ENCODE assay signal across 2 cellular contexts in genomic region chr1:3431266-3431665, GRCh38.
TF ChIP-seq lines count a peak whose summit lies in the region.

No MANE protein-coding gene starts in this region.

TF ChIP-seq in HEK293, 187 proteins besides CTCF, POLR2A, EP300 and RAD21:
- no peak for TF ChIP-seq KLF17 (tag by site-specific recombination; IDR thresholded peaks at IDR 0.05)
- TF ChIP-seq ZNF521 (tag by site-specific recombination; IDR thresholded peaks at IDR 0.05) = no peak
- TF ChIP-seq, protein P1, sequence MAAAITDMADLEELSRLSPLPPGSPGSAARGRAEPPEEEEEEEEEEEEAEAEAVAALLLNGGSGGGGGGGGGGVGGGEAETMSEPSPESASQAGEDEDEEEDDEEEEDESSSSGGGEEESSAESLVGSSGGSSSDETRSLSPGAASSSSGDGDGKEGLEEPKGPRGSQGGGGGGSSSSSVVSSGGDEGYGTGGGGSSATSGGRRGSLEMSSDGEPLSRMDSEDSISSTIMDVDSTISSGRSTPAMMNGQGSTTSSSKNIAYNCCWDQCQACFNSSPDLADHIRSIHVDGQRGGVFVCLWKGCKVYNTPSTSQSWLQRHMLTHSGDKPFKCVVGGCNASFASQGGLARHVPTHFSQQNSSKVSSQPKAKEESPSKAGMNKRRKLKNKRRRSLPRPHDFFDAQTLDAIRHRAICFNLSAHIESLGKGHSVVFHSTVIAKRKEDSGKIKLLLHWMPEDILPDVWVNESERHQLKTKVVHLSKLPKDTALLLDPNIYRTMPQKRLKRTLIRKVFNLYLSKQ (tag by site-specific recombination; IDR thresholded peaks at IDR 0.05; ENCODE audit: borderline replicate concordance) = no peak
- no peak for TF ChIP-seq ZNF747 (tag by site-specific recombination; IDR thresholded peaks at IDR 0.05)
- no peak for TF ChIP-seq PRDM6 (tag by site-specific recombination; IDR thresholded peaks at IDR 0.05)
- no peak for TF ChIP-seq ZNF394 (tag by site-specific recombination; IDR thresholded peaks at IDR 0.05; ENCODE audit: borderline replicate concordance)
- no peak for TF ChIP-seq ZNF280D (tag by site-specific recombination; IDR thresholded peaks at IDR 0.05)
- TF ChIP-seq ZNF404 (tag by site-specific recombination; IDR thresholded peaks at IDR 0.05) = no peak
- TF ChIP-seq ZNF175 (tag by site-specific recombination; IDR thresholded peaks at IDR 0.05) = no peak
- TF ChIP-seq SP7 (tag by site-specific recombination; IDR thresholded peaks at IDR 0.05) = no peak
- no peak for TF ChIP-seq TCF7L2 (IDR thresholded peaks at IDR 0.05; ENCODE audit: borderline replicate concordance, low read depth, low read length)
- no peak for TF ChIP-seq YY2 (tag by site-specific recombination; IDR thresholded peaks at IDR 0.05)
- no peak for TF ChIP-seq ZNF530 (tag by site-specific recombination; IDR thresholded peaks at IDR 0.05; ENCODE audit: low read depth)
- no peak for TF ChIP-seq ZNF660 (tag by site-specific recombination; IDR thresholded peaks at IDR 0.05)
- TF ChIP-seq, protein P2, sequence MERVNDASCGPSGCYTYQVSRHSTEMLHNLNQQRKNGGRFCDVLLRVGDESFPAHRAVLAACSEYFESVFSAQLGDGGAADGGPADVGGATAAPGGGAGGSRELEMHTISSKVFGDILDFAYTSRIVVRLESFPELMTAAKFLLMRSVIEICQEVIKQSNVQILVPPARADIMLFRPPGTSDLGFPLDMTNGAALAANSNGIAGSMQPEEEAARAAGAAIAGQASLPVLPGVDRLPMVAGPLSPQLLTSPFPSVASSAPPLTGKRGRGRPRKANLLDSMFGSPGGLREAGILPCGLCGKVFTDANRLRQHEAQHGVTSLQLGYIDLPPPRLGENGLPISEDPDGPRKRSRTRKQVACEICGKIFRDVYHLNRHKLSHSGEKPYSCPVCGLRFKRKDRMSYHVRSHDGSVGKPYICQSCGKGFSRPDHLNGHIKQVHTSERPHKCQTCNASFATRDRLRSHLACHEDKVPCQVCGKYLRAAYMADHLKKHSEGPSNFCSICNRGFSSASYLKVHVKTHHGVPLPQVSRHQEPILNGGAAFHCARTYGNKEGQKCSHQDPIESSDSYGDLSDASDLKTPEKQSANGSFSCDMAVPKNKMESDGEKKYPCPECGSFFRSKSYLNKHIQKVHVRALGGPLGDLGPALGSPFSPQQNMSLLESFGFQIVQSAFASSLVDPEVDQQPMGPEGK (tag by site-specific recombination; IDR thresholded peaks at IDR 0.05) = no peak
- no peak for TF ChIP-seq MYNN (tag by site-specific recombination; IDR thresholded peaks at IDR 0.05; ENCODE audit: borderline replicate concordance)
- no peak for TF ChIP-seq IKZF3 (tag by site-specific recombination; IDR thresholded peaks at IDR 0.05)

TF ChIP-seq in HepG2, 621 proteins besides CTCF, POLR2A, EP300 and RAD21:
- TF ChIP-seq YY1 (IDR thresholded peaks at IDR 0.05; ENCODE audit: insufficient read depth, insufficient replicate concordance, low read depth, low read length) (peak; percentile 39), ZNF251 (CRISPR knock-in tag; IDR thresholded peaks at IDR 0.05) (no peak), ZFP91 (CRISPR knock-in tag; IDR thresholded peaks at IDR 0.05; ENCODE audit: borderline replicate concordance) (0 out of 2 replicates have a peak, but pooled peaks have one; percentile 17), SETDB1 (CRISPR knock-in tag; IDR thresholded peaks at IDR 0.05; ENCODE audit: borderline replicate concordance) (no peak), CHCHD3 (CRISPR knock-in tag; IDR thresholded peaks at IDR 0.05) (0 out of 2 replicates have a peak, but pooled peaks have one; percentile 43), ZFP82 (CRISPR knock-in tag; IDR thresholded peaks at IDR 0.05; ENCODE audit: borderline replicate concordance) (no peak), PHB2 (IDR thresholded peaks at IDR 0.05; ENCODE audit: partially characterized antibody) (no peak), ZBTB7B (CRISPR knock-in tag; IDR thresholded peaks at IDR 0.05) (0 out of 2 replicates have a peak, but pooled peaks have one; percentile 38), XRCC5 (optimal IDR thresholded peaks at IDR 0.05; ENCODE audit: low read length) (peak; percentile 33), KDM2A (CRISPR knock-in tag; IDR thresholded peaks at IDR 0.05; ENCODE audit: borderline replicate concordance, low read depth) (0 out of 2 replicates have a peak, but pooled peaks have one; percentile 30), ZFX (CRISPR knock-in tag; IDR thresholded peaks at IDR 0.05; ENCODE audit: low read depth) (peak; percentile 41), FOSL2 (CRISPR knock-in tag; IDR thresholded peaks at IDR 0.05) (no peak), SIN3B (IDR thresholded peaks at IDR 0.05; ENCODE audit: low read length) (no peak), STAG1 (CRISPR knock-in tag; IDR thresholded peaks at IDR 0.05) (peak; percentile 80), ZBTB7A (CRISPR knock-in tag; IDR thresholded peaks at IDR 0.05) (0 out of 2 replicates have a peak, but pooled peaks have one; percentile 18), SOX5 (CRISPR knock-in tag; IDR thresholded peaks at IDR 0.05; ENCODE audit: borderline replicate concordance) (no peak), GMEB1 (CRISPR knock-in tag; IDR thresholded peaks at IDR 0.05; ENCODE audit: borderline replicate concordance) (no peak), HNRNPL (IDR thresholded peaks at IDR 0.05; ENCODE audit: low read depth, low read length) (peak; percentile 91), KDM4B (CRISPR knock-in tag; IDR thresholded peaks at IDR 0.05) (0 out of 2 replicates have a peak, but pooled peaks have one; percentile 42), MAZ (IDR thresholded peaks at IDR 0.05; ENCODE audit: borderline replicate concordance, low read depth, low read length) (0 out of 2 replicates have a peak, but pooled peaks have one; percentile 39), MAZ (CRISPR knock-in tag; IDR thresholded peaks at IDR 0.05; ENCODE audit: low read depth) (no peak), ZNF687 (CRISPR knock-in tag; IDR thresholded peaks at IDR 0.05) (peak; percentile 47), ZFP36 (IDR thresholded peaks at IDR 0.05; ENCODE audit: borderline replicate concordance, low read depth, low read length, partially characterized antibody) (no peak), ZNF775 (CRISPR knock-in tag; IDR thresholded peaks at IDR 0.05; ENCODE audit: borderline replicate concordance) (no peak), ZNF841 (CRISPR knock-in tag; IDR thresholded peaks at IDR 0.05; ENCODE audit: borderline replicate concordance) (no peak), ZNF782 (CRISPR knock-in tag; IDR thresholded peaks at IDR 0.05; ENCODE audit: borderline replicate concordance) (no peak), SRSF1 (optimal IDR thresholded peaks at IDR 0.05; ENCODE audit: low read depth, low read length) (peak; percentile 62), EED (CRISPR knock-in tag; IDR thresholded peaks at IDR 0.05) (0 out of 2 replicates have a peak, but pooled peaks have one; percentile 31), RBM39 (IDR thresholded peaks at IDR 0.05; ENCODE audit: low read depth, low read length, poor library complexity, severe bottlenecking) (no peak), HIVEP1 (CRISPR knock-in tag; IDR thresholded peaks at IDR 0.05) (no peak)
- TF ChIP-seq, protein P3, sequence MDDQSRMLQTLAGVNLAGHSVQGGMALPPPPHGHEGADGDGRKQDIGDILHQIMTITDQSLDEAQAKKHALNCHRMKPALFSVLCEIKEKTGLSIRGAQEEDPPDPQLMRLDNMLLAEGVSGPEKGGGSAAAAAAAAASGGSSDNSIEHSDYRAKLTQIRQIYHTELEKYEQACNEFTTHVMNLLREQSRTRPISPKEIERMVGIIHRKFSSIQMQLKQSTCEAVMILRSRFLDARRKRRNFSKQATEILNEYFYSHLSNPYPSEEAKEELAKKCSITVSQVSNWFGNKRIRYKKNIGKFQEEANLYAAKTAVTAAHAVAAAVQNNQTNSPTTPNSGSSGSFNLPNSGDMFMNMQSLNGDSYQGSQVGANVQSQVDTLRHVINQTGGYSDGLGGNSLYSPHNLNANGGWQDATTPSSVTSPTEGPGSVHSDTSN (CRISPR knock-in tag; IDR thresholded peaks at IDR 0.05; ENCODE audit: borderline replicate concordance) = no peak
- TF ChIP-seq, protein P2 (CRISPR knock-in tag; IDR thresholded peaks at IDR 0.05) = peak; percentile 81
- TF ChIP-seq, protein P4, sequence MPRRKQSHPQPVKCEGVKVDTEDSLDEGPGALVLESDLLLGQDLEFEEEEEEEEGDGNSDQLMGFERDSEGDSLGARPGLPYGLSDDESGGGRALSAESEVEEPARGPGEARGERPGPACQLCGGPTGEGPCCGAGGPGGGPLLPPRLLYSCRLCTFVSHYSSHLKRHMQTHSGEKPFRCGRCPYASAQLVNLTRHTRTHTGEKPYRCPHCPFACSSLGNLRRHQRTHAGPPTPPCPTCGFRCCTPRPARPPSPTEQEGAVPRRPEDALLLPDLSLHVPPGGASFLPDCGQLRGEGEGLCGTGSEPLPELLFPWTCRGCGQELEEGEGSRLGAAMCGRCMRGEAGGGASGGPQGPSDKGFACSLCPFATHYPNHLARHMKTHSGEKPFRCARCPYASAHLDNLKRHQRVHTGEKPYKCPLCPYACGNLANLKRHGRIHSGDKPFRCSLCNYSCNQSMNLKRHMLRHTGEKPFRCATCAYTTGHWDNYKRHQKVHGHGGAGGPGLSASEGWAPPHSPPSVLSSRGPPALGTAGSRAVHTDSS (CRISPR knock-in tag; conservative IDR thresholded peaks at IDR 0.05) = no peak
- TF ChIP-seq, protein P5, sequence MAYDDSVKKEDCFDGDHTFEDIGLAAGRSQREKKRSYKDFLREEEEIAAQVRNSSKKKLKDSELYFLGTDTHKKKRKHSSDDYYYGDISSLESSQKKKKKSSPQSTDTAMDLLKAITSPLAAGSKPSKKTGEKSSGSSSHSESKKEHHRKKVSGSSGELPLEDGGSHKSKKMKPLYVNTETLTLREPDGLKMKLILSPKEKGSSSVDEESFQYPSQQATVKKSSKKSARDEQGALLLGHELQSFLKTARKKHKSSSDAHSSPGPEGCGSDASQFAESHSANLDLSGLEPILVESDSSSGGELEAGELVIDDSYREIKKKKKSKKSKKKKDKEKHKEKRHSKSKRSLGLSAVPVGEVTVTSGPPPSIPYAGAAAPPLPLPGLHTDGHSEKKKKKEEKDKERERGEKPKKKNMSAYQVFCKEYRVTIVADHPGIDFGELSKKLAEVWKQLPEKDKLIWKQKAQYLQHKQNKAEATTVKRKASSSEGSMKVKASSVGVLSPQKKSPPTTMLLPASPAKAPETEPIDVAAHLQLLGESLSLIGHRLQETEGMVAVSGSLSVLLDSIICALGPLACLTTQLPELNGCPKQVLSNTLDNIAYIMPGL (CRISPR knock-in tag; IDR thresholded peaks at IDR 0.05; ENCODE audit: borderline replicate concordance in 1 of 2, low read depth in 1 of 2) = 0 out of 4 replicates have a peak, but pooled peaks of 1 of the 2 experiments have one; percentile 32
